ENCODE assay signal across 8 cellular contexts in the genomic region with DNA sequence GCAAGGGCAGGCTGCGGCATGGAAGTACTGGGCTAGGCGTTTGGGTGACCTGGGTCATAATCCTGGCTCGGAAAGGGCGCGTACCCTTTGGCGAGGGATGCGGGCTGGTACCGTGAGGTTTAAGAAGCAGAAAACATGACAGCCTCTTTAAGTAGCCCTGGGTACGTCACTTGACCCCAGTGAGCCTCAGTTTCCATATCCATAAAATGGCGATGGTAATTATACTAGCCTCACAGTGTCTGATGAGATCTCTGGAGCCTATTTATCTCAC. TPM values are rescaled to one million over a fixed set of nuclear protein-coding genes. Genes with fewer than 3 reads are reported as not detected.
DNase-seq lines count a peak whose midpoint lies in the region; ATAC-seq and TF ChIP-seq lines count a peak whose summit lies in the region.

No MANE protein-coding gene starts in this region.

- peak overlapping the region; percentile 94 for H3K56ac ChIP-seq in mesendoderm (ENCODE audit: low read length)

- H3K4ac ChIP-seq in mesendoderm (ENCODE audit: low read depth, low read length): peak overlapping the region; percentile 97

- peak overlapping the region; percentile 24 for H2BK5ac ChIP-seq in mesendoderm (ENCODE audit: low read length)

- H3K36me3 ChIP-seq in cardiac muscle cell (no peaks in the 10 kb centered on the region), brain microvascular endothelial cell (replicated peaks) (no peaks in the 10 kb centered on the region), mesendoderm (ENCODE audit: control insufficient read depth, insufficient read depth, low read length) (no peaks in the 10 kb centered on the region), uterus (no peaks in the 10 kb centered on the region)

- WGBS in mesendoderm (ENCODE audit: extremely low coverage, insufficient coverage, low lambda C conversion rate): no CpG with 5 or more reads among the region's 10 CpGs

- H4K8ac ChIP-seq in mesendoderm (ENCODE audit: low read depth, low read length): no peak overlapping the region

- no peak overlapping the region for H2BK15ac ChIP-seq in mesendoderm (replicated peaks; ENCODE audit: low read depth)

- H3K9ac ChIP-seq in mesendoderm (ENCODE audit: low read length): peak overlapping the region; percentile 84

- H3K23ac ChIP-seq in mesendoderm (ENCODE audit: low read length): peak overlapping the region; percentile 98

- no peak overlapping the region for H4K5ac ChIP-seq in mesendoderm (ENCODE audit: low read length)

- ATAC-seq in left ventricle myocardium superior: no peak
- no peak for ATAC-seq in GM18505 (IDR thresholded peaks at IDR 0.05; ENCODE audit: unreplicated experiment)
- ATAC-seq in HG03159 (IDR thresholded peaks at IDR 0.05; ENCODE audit: unreplicated experiment): no peak

- H2BK120ac ChIP-seq in mesendoderm (ENCODE audit: low read depth, low read length): no peak overlapping the region

- H3K9me3 ChIP-seq in cardiac muscle cell (ENCODE audit: low read depth): no peaks in the 10 kb centered on the region
- H3K9me3 ChIP-seq in uterus: no peaks in the 10 kb centered on the region

- TF ChIP-seq CTCF in cardiac muscle cell (IDR thresholded peaks at IDR 0.05; ENCODE audit: low read depth, low read length): no peak
- no peak for TF ChIP-seq CTCF in brain microvascular endothelial cell (IDR thresholded peaks at IDR 0.05; ENCODE audit: low read depth, low read length, missing control alignments)
- TF ChIP-seq CTCF in uterus (IDR thresholded peaks at IDR 0.05): no peak

- intact Hi-C loops in left ventricle myocardium superior (cut with micrococcal nuclease): loop anchor here (2.0 kb wide), 2 partner anchors 96 to 186 kb away; no protein-coding TSS in a partner anchor
- intact Hi-C loops in uterus (cut with DNase I; ENCODE audit: low total_unique reads): loop anchor here (2.0 to 10.0 kb wide), 3 partner anchors 92 to 284 kb away; partner anchors contain the start of gene ARID1A

- H3K4me3 ChIP-seq in cardiac muscle cell (peak overlapping the region; percentile 62), brain microvascular endothelial cell (ENCODE audit: low read depth, low read length) (peak overlapping the region; percentile 75), mesendoderm (ENCODE audit: low read length) (peak overlapping the region; percentile 71), uterus (peak overlapping the region; percentile 58 to 95)

- H3K4me2 ChIP-seq in mesendoderm (ENCODE audit: low read length): peak overlapping the region; percentile 69

- H3K79me1 ChIP-seq in mesendoderm (ENCODE audit: low read length): peaks cover 2% of the 10 kb centered on the region

- no peak for TF ChIP-seq POLR2A in uterus (IDR thresholded peaks at IDR 0.05)
- no peak for TF ChIP-seq POLR2A in GM18505 (IDR thresholded peaks at IDR 0.05; ENCODE audit: borderline replicate concordance, extremely low read depth, insufficient read depth, insufficient read length)

- in situ Hi-C loops in brain microvascular endothelial cell (cut with HindIII; ENCODE audit: low pct_ligation_motif_present, low sequenced_read_pairs): no loop called here

- H3K27ac ChIP-seq in cardiac muscle cell (peak overlapping the region; percentile 98), brain microvascular endothelial cell (peak overlapping the region; percentile 96), mesendoderm (ENCODE audit: low read depth, low read length) (peak overlapping the region; percentile 96), uterus (peak overlapping the region; percentile 99 to 100)

- H3K27me3 ChIP-seq in cardiac muscle cell (no peaks in the 10 kb centered on the region), brain microvascular endothelial cell (replicated peaks) (no peaks in the 10 kb centered on the region), mesendoderm (ENCODE audit: insufficient read depth, low read length, poor library complexity) (no peaks in the 10 kb centered on the region), uterus (no peaks in the 10 kb centered on the region)

- DNase-seq in cardiac muscle cell (ENCODE audit: low read depth in 1 of 2, low spot score in 1 of 2): no peak
- no peak for DNase-seq in left ventricle myocardium superior
- no peak for DNase-seq in brain microvascular endothelial cell
- no peak for DNase-seq in mesendoderm
- no peak for DNase-seq in uterus
- no peak for DNase-seq in DMS53 treated with DMSO at 0.1 percent for 48 hours (lab: John Stamatoyannopoulos, UW; ENCODE audit: unreplicated experiment)

- H3K4me1 ChIP-seq in cardiac muscle cell (ENCODE audit: low read depth) (peaks cover 28% of the 10 kb centered on the region), mesendoderm (ENCODE audit: control insufficient read depth, low read depth, low read length) (peaks cover 16% of the 10 kb centered on the region), uterus (peaks cover 5 to 6% of the 10 kb centered on the region in 2 donors)

- H3K79me2 ChIP-seq in mesendoderm (ENCODE audit: control insufficient read depth, insufficient read depth, low read length): no peaks in the 10 kb centered on the region

- H2AK5ac ChIP-seq in mesendoderm (ENCODE audit: low read length): peak overlapping the region; percentile 28

- peak overlapping the region; percentile 71 for H3K18ac ChIP-seq in mesendoderm (ENCODE audit: low read length)

RNA-seq across cellular contexts. Expression of gene PIGV, which starts 0.7 kb away (rescaled TPM):
- 8.5 and 13.7 TPM in 2 replicates for total RNA-seq in cardiac muscle cell
- polyA plus RNA-seq in cardiac muscle cell: 11.7 and 12.4 TPM in 2 replicates
- total RNA-seq in left ventricle myocardium superior: 4.5 TPM
- polyA plus RNA-seq in mesendoderm (2013, experiment 1 of 2): 3.6 TPM
- 3.5 TPM for polyA plus RNA-seq in mesendoderm (2013, experiment 2 of 2)
- total RNA-seq in uterus: 10 to 100 TPM in 2 of 4 donors, 1 to 10 TPM in 2; 9.5 to 20.3 (median 12.4) TPM

RNA-seq across cellular contexts. Expression of gene ZDHHC18, which starts 38.0 kb away (rescaled TPM):
- 16.2 and 16.6 TPM in 2 replicates for total RNA-seq in cardiac muscle cell
- polyA plus RNA-seq in cardiac muscle cell: 16.1 and 16.6 TPM in 2 replicates
- 18.1 TPM for total RNA-seq in left ventricle myocardium superior
- 25.7 TPM for polyA plus RNA-seq in mesendoderm (2013, experiment 1 of 2)
- 26.8 TPM for polyA plus RNA-seq in mesendoderm (2013, experiment 2 of 2)
- 10 to 100 TPM in 2 of 4 donors, 1 to 10 TPM in 2; 1.2 to 19.8 (median 8.0) TPM for total RNA-seq in uterus
